39 cellular contexts compared by ENCODE assay signal in genomic region chr1:2909797-2910196, GRCh38.
"Had no signal": no experiment of that assay in that cellular context is flagged by ENCODE, and none has a peak within 500 bp of the region (broad histone marks: within the 10 kb centered on the region; RNA-seq: fewer than 3 reads in every experiment).

No MANE protein-coding gene starts in this region.

- H3K4me3 Mint-ChIP-seq: activated naive CD4-positive, alpha-beta T cell treated with anti-CD3 and anti-CD28 coated beads for 36 hours; activated naive CD4-positive, alpha-beta T cell treated with anti-CD3 and anti-CD28 coated beads, Interleukin-2, amount 10 ng/mL, durations not matched to agents 7 days and 5 days; activated naive CD4-positive, alpha-beta T cell treated with anti-CD3 and anti-CD28 coated beads, Interleukin-2, amount 50 U/mL, for 24 hours; activated naive CD8-positive, alpha-beta T cell; activated naive CD8-positive, alpha-beta T cell treated with anti-CD3 and anti-CD28 coated beads for 36 hours; activated naive CD8-positive, alpha-beta T cell treated with anti-CD3 and anti-CD28 coated beads, Interleukin-2, amount 10 ng/mL, durations not matched to agents 7 days and 5 days; activated naive CD8-positive, alpha-beta T cell treated with anti-CD3 and anti-CD28 coated beads, Interleukin-2, amount 50 U/mL, for 24 hours; activated T-cell treated with anti-CD3 and anti-CD28 coated beads, Interleukin-2, amount 50 U/mL, for 24 hours; activated T-cell treated with anti-CD3 and anti-CD28 coated beads, Interleukin-2, amount 50 U/mL, for 4 hours; activated T-cell treated with anti-CD3 and anti-CD28 coated beads, Interleukin-2, amount 50 U/mL, for 72 hours; activated T-helper 1 cell treated with anti-CD3 and anti-CD28 coated beads, Interleukin-12 subunit alpha, Interleukin-12 subunit beta, Interleukin-2, Interleukin-4 antibody, amounts not matched to agents 30 ng/mL and 10 ng/mL and 1 ng/mL, durations not matched to agents 14 hours and 24 hours and 36 hours; activated T-helper 17 cell treated with anti-CD3 and anti-CD28 coated beads, Interleukin-2, amount 50 U/mL, for 72 hours; brain; central memory CD8-positive, alpha-beta T cell had no signal

- H3K27ac Mint-ChIP-seq: activated naive CD4-positive, alpha-beta T cell treated with anti-CD3 and anti-CD28 coated beads for 36 hours; activated naive CD4-positive, alpha-beta T cell treated with anti-CD3 and anti-CD28 coated beads, Interleukin-2, amount 10 ng/mL, durations not matched to agents 7 days and 5 days; activated naive CD4-positive, alpha-beta T cell treated with anti-CD3 and anti-CD28 coated beads, Interleukin-2, amount 50 U/mL, for 24 hours; activated naive CD8-positive, alpha-beta T cell; activated naive CD8-positive, alpha-beta T cell treated with anti-CD3 and anti-CD28 coated beads for 36 hours; activated naive CD8-positive, alpha-beta T cell treated with anti-CD3 and anti-CD28 coated beads, Interleukin-2, amount 10 ng/mL, durations not matched to agents 7 days and 5 days; activated naive CD8-positive, alpha-beta T cell treated with anti-CD3 and anti-CD28 coated beads, Interleukin-2, amount 50 U/mL, for 24 hours; activated T-cell treated with anti-CD3 and anti-CD28 coated beads, Interleukin-2, amount 50 U/mL, for 24 hours; activated T-cell treated with anti-CD3 and anti-CD28 coated beads, Interleukin-2, amount 50 U/mL, for 72 hours; activated T-helper 1 cell treated with anti-CD3 and anti-CD28 coated beads, Interleukin-12 subunit alpha, Interleukin-12 subunit beta, Interleukin-2, Interleukin-4 antibody, amounts not matched to agents 30 ng/mL and 10 ng/mL and 1 ng/mL, durations not matched to agents 14 hours and 24 hours and 36 hours; activated T-helper 17 cell treated with anti-CD3 and anti-CD28 coated beads, Interleukin-2, amount 50 U/mL, for 72 hours; activated T-helper 2 cell treated with anti-CD3 and anti-CD28 coated beads, Interferon-gamma antibody, Interleukin-2, Interleukin-4, amounts not matched to agents 10 μg/mL and 5 μg/mL and 100 μg/mL, durations not matched to agents 14 hours and 24 hours and 36 hours; brain had no signal

- H3K27me3 ChIP-seq: adrenal gland, ascending aorta, body of pancreas, brain microvascular endothelial cell, cardiac muscle cell had no signal

- H3K9me3 Mint-ChIP-seq: activated naive CD4-positive, alpha-beta T cell treated with anti-CD3 and anti-CD28 coated beads for 36 hours; activated naive CD4-positive, alpha-beta T cell treated with anti-CD3 and anti-CD28 coated beads, Interleukin-2, amount 10 ng/mL, durations not matched to agents 7 days and 5 days; activated naive CD4-positive, alpha-beta T cell treated with anti-CD3 and anti-CD28 coated beads, Interleukin-2, amount 50 U/mL, for 24 hours; activated naive CD4-positive, alpha-beta T cell treated with anti-CD3 and anti-CD28 coated beads, Interleukin-2, amount 50 U/mL, for 72 hours; activated naive CD8-positive, alpha-beta T cell treated with anti-CD3 and anti-CD28 coated beads for 36 hours; activated naive CD8-positive, alpha-beta T cell treated with anti-CD3 and anti-CD28 coated beads, Interleukin-2, amount 10 ng/mL, durations not matched to agents 7 days and 5 days; activated naive CD8-positive, alpha-beta T cell treated with anti-CD3 and anti-CD28 coated beads, Interleukin-2, amount 50 U/mL, for 24 hours; activated T-cell treated with anti-CD3 and anti-CD28 coated beads, Interleukin-2, amount 50 U/mL, for 24 hours; activated T-cell treated with anti-CD3 and anti-CD28 coated beads, Interleukin-2, amount 50 U/mL, for 4 hours; activated T-cell treated with anti-CD3 and anti-CD28 coated beads, Interleukin-2, amount 50 U/mL, for 72 hours; activated T-helper 1 cell treated with anti-CD3 and anti-CD28 coated beads, Interleukin-12 subunit alpha, Interleukin-12 subunit beta, Interleukin-2, Interleukin-4 antibody, amounts not matched to agents 30 ng/mL and 10 ng/mL and 1 ng/mL, durations not matched to agents 14 hours and 24 hours and 36 hours; activated T-helper 17 cell treated with anti-CD3 and anti-CD28 coated beads, Interleukin-2, amount 50 U/mL, for 72 hours; activated T-helper 2 cell treated with anti-CD3 and anti-CD28 coated beads, Interferon-gamma antibody, Interleukin-2, Interleukin-4, amounts not matched to agents 10 μg/mL and 5 μg/mL and 100 μg/mL, durations not matched to agents 14 hours and 24 hours and 36 hours; central memory CD8-positive, alpha-beta T cell had no signal

- H3K4me1 ChIP-seq: adrenal gland, ascending aorta, body of pancreas, breast epithelium had no signal

- H3K4me1 Mint-ChIP-seq: activated naive CD4-positive, alpha-beta T cell treated with anti-CD3 and anti-CD28 coated beads, Interleukin-2, amount 10 ng/mL, durations not matched to agents 7 days and 5 days; activated naive CD4-positive, alpha-beta T cell treated with anti-CD3 and anti-CD28 coated beads, Interleukin-2, amount 50 U/mL, for 24 hours; activated naive CD8-positive, alpha-beta T cell treated with anti-CD3 and anti-CD28 coated beads for 36 hours; activated naive CD8-positive, alpha-beta T cell treated with anti-CD3 and anti-CD28 coated beads, Interleukin-2, amount 10 ng/mL, durations not matched to agents 7 days and 5 days; activated naive CD8-positive, alpha-beta T cell treated with anti-CD3 and anti-CD28 coated beads, Interleukin-2, amount 50 U/mL, for 24 hours; activated T-helper 17 cell treated with anti-CD3 and anti-CD28 coated beads, Interleukin-2, amount 50 U/mL, for 72 hours; central memory CD8-positive, alpha-beta T cell had no signal

- H3K4me3 ChIP-seq: adrenal gland, ascending aorta, body of pancreas, breast epithelium, cardiac muscle cell had no signal

- H3K36me3 ChIP-seq: adrenal gland, ascending aorta, brain microvascular endothelial cell, breast epithelium, cardiac muscle cell had no signal

- H3K27me3 Mint-ChIP-seq: activated naive CD4-positive, alpha-beta T cell treated with anti-CD3 and anti-CD28 coated beads, Interleukin-2, amount 10 ng/mL, durations not matched to agents 7 days and 5 days; activated naive CD4-positive, alpha-beta T cell treated with anti-CD3 and anti-CD28 coated beads, Interleukin-2, amount 50 U/mL, for 24 hours; activated naive CD8-positive, alpha-beta T cell; activated naive CD8-positive, alpha-beta T cell treated with anti-CD3 and anti-CD28 coated beads for 36 hours; activated naive CD8-positive, alpha-beta T cell treated with anti-CD3 and anti-CD28 coated beads, Interleukin-2, amount 10 ng/mL, durations not matched to agents 7 days and 5 days; activated T-cell treated with anti-CD3 and anti-CD28 coated beads, Interleukin-2, amount 50 U/mL, for 24 hours; activated T-helper 17 cell treated with anti-CD3 and anti-CD28 coated beads, Interleukin-2, amount 50 U/mL, for 72 hours; brain; central memory CD8-positive, alpha-beta T cell had no signal

- H3K27ac ChIP-seq: adrenal gland, ascending aorta, body of pancreas, brain microvascular endothelial cell, breast epithelium, cardiac muscle cell had no signal

- DNase-seq: activated effector memory CD4-positive, alpha-beta T cell treated with anti-CD3 and anti-CD28 coated beads, Interleukin-2, amount 50 U/mL, for 16 hours; activated effector memory CD4-positive, alpha-beta T cell treated with Interleukin-2 at 50 U/mL for 16 hours; activated gamma-delta T cell; activated gamma-delta T cell treated with Interleukin-2 at 50 U/mL for 16 hours; activated naive CD4-positive, alpha-beta T cell; activated naive CD4-positive, alpha-beta T cell treated with anti-CD3 and anti-CD28 coated beads for 36 hours; activated naive CD4-positive, alpha-beta T cell treated with anti-CD3 and anti-CD28 coated beads, Interleukin-2, amount 10 ng/mL, durations not matched to agents 7 days and 5 days; activated naive CD4-positive, alpha-beta T cell treated with anti-CD3 and anti-CD28 coated beads, Interleukin-2, amount 50 U/mL, for 16 hours; activated naive CD4-positive, alpha-beta T cell treated with Interleukin-2 at 50 U/mL for 16 hours; activated naive CD8-positive, alpha-beta T cell treated with anti-CD3 and anti-CD28 coated beads for 36 hours; activated naive CD8-positive, alpha-beta T cell treated with anti-CD3 and anti-CD28 coated beads, Interleukin-2, amount 10 ng/mL, durations not matched to agents 7 days and 5 days; activated naive CD8-positive, alpha-beta T cell treated with anti-CD3 and anti-CD28 coated beads, Interleukin-2, amount 50 U/mL, for 24 hours; activated T-cell treated with anti-CD3 and anti-CD28 coated beads for 4 hours; activated T-cell treated with anti-CD3 and anti-CD28 coated beads, Interleukin-2, amount 50 U/mL, for 1 hour; activated T-cell treated with anti-CD3 and anti-CD28 coated beads, Interleukin-2, amount 50 U/mL, for 24 hours; activated T-cell treated with anti-CD3 and anti-CD28 coated beads, Interleukin-2, amount 50 U/mL, for 4 hours; activated T-cell treated with anti-CD3 and anti-CD28 coated beads, Interleukin-2, amount 50 U/mL, for 48 hours; activated T-cell treated with anti-CD3 and anti-CD28 coated beads, Interleukin-2, amount 50 U/mL, for 72 hours; adrenal gland; amniotic stem cell; amygdala; anterior cingulate cortex; aorta; body of pancreas; brain microvascular endothelial cell; caudate nucleus; central memory CD4-positive, alpha-beta T cell; cerebellar nuclear complex had no signal

- H3K36me3 Mint-ChIP-seq: activated naive CD4-positive, alpha-beta T cell treated with anti-CD3 and anti-CD28 coated beads, Interleukin-2, amount 10 ng/mL, durations not matched to agents 7 days and 5 days; activated naive CD4-positive, alpha-beta T cell treated with anti-CD3 and anti-CD28 coated beads, Interleukin-2, amount 50 U/mL, for 24 hours; activated naive CD4-positive, alpha-beta T cell treated with anti-CD3 and anti-CD28 coated beads, Interleukin-2, amount 50 U/mL, for 72 hours; activated naive CD8-positive, alpha-beta T cell; activated naive CD8-positive, alpha-beta T cell treated with anti-CD3 and anti-CD28 coated beads for 36 hours; activated naive CD8-positive, alpha-beta T cell treated with anti-CD3 and anti-CD28 coated beads, Interleukin-2, amount 10 ng/mL, durations not matched to agents 7 days and 5 days; brain had no signal

- ATAC-seq: activated naive CD4-positive, alpha-beta T cell treated with anti-CD3 and anti-CD28 coated beads, Interleukin-2, amount 50 U/mL, for 72 hours; activated naive CD8-positive, alpha-beta T cell treated with anti-CD3 and anti-CD28 coated beads, Interleukin-2, amount 50 U/mL, for 24 hours; activated T-cell treated with anti-CD3 and anti-CD28 coated beads, Interleukin-2, amount 50 U/mL, for 4 hours; activated T-cell treated with anti-CD3 and anti-CD28 coated beads, Interleukin-2, amount 50 U/mL, for 72 hours; activated T-helper 17 cell treated with anti-CD3 and anti-CD28 coated beads, Interleukin-2, amount 50 U/mL, for 72 hours; body of pancreas had no signal

- H3K9me3 ChIP-seq: adrenal gland, ascending aorta, body of pancreas, breast epithelium had no signal
